In genomic region chr6:55395836-55396235, GRCh38 we compare ENCODE assay signal across 25 cellular contexts.
"Had no signal": no experiment of that assay in that cellular context is flagged by ENCODE, and none has a peak within 500 bp of the region (broad histone marks: within the 10 kb centered on the region; RNA-seq: fewer than 3 reads in every experiment).

No MANE protein-coding gene starts in this region.

- H3K27ac ChIP-seq: left lung, lower lobe of right lung, neural progenitor cell, ovary, skin epidermis, spleen, tibial nerve, uterus had no signal

- H3K4me2 ChIP-seq: neural progenitor cell had no signal

- DNase-seq: hippocampal formation; immature natural killer cell; kidney; left colon; left lung; lower lobe of right lung; mammary epithelial cell; mesendoderm; naive B cell; natural killer cell; nephron progenitor cell; ovary; retina; right cardiac atrium; spleen; stimulated activated CD4-positive, alpha-beta T cell treated with anti-CD3 and anti-CD28 coated beads, Interleukin-4, amount 100 ng/mL, for 24 hours; stimulated activated naive CD4-positive, alpha-beta T cell treated with Interleukin-2 at 50 U/mL for 16 hours; stimulated activated naive CD8-positive, alpha-beta T cell treated with anti-CD3 and anti-CD28 coated beads, Interleukin-15, amount 100 ng/mL, for 72 hours; substantia nigra; uterus had no signal

- H3K36me3 ChIP-seq: left lung, lower lobe of right lung, neural progenitor cell, ovary, spleen, tibial nerve, uterus had no signal

- H2AFZ ChIP-seq: neural progenitor cell had no signal

- H3K4me3 ChIP-seq: left lung, lower lobe of right lung, neural progenitor cell, ovary, skin epidermis, spleen, tibial nerve, uterus had no signal

- H3K27me3 ChIP-seq: left lung, neural progenitor cell, ovary, spleen, tibial nerve, uterus had no signal

- ATAC-seq: left colon; left lung; lower lobe of right lung; natural killer cell; right cardiac atrium; sciatic nerve; stimulated activated memory B cell treated with anti-CD40 and anti-IgM and Interleukin-4, amounts not matched to agents 10 μg/mL and 1 μg/mL and 100 μg/mL, for 72 hours; stimulated activated naive CD8-positive, alpha-beta T cell treated with anti-CD3 and anti-CD28 coated beads, Interleukin-15, amount 100 ng/mL, for 72 hours had no signal

- H3K9me3 ChIP-seq: left lung, lower lobe of right lung, ovary, spleen, tibial nerve, uterus had no signal

- H3K4me1 ChIP-seq: left lung, lower lobe of right lung, neural progenitor cell, spleen, tibial nerve, uterus had no signal

- H3K9ac ChIP-seq: neural progenitor cell had no signal
